ENCODE assay signal across 7 cellular contexts in the genomic region with DNA sequence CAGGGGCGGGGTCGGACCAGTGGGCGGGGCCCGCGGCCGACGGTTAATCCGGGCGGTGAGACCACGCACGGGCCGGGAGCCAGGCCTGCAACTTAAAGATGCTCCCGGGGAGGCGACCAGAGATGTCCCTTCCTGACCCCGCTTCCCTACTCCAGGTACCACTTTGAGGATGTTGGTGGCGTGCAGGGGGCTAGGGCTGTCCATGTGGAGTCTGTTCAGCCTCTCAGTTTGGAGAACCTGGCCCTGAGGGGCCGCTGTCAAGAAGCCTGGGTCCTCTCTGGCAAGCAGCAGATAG. TPM values are rescaled to one million over a fixed set of nuclear protein-coding genes. Genes with fewer than 3 reads are reported as not detected.
A peak's percentile ranks its signal among the peaks of the same experiment; 100 is the strongest.
DNase-seq lines count a peak whose midpoint lies in the region; ATAC-seq and TF ChIP-seq lines count a peak whose summit lies in the region.

No MANE protein-coding gene starts in this region.

- DNase-seq in NB4 (ENCODE audit: low read depth) (no peak), caudate nucleus (lab: John Stamatoyannopoulos, UW) (peak in 7 of 61 donors; percentile 18 to 56 (median 38)), mucosa of gallbladder (ENCODE audit: low spot score) (peak; percentile 47), kidney glomerular epithelial cell (lab: John Stamatoyannopoulos, UW) (no peak)
- DNase-seq in central memory CD4-positive, alpha-beta T cell = no peak

- peak overlapping the region; percentile 72 for H3K4me3 ChIP-seq in NB4 (ENCODE audit: low read depth, low read length)

- peak overlapping the region; percentile 93 for H3K27ac ChIP-seq in caudate nucleus (ENCODE audit: low read depth, low read length)

- TF ChIP-seq CTCF in NB4 (IDR thresholded peaks at IDR 0.05; ENCODE audit: low read depth, low read length) = no peak

- ATAC-seq in GM19035 (IDR thresholded peaks at IDR 0.05; ENCODE audit: unreplicated experiment) = peak; percentile 1
- ATAC-seq in GM21447 (IDR thresholded peaks at IDR 0.05; ENCODE audit: unreplicated experiment) = no peak

- no peak for TF ChIP-seq POLR2A in NB4 (IDR thresholded peaks at IDR 0.05; ENCODE audit: extremely low read depth, insufficient read length)

RNA-seq across cellular contexts. Expression of gene RANGRF, which starts 0.6 kb away (rescaled TPM):
- 22.0 TPM for total RNA-seq in mucosa of gallbladder

RNA-seq across cellular contexts. Expression of gene SLC25A35, which starts 6.2 kb away (rescaled TPM):
- 17.8 TPM for total RNA-seq in mucosa of gallbladder

RNA-seq across cellular contexts. Expression of gene ARHGEF15, which starts 21.0 kb away (rescaled TPM):
- total RNA-seq in mucosa of gallbladder = 7.9 TPM

RNA-seq across cellular contexts. Expression of gene PFAS, which starts 40.0 kb away (rescaled TPM):
- 31.4 TPM for total RNA-seq in mucosa of gallbladder

RNA-seq across cellular contexts. Expression of gene CTC1, which starts 41.2 kb away (rescaled TPM):
- 66.3 TPM for total RNA-seq in mucosa of gallbladder
